Comparison of ENCODE assay signal across 2 cellular contexts in the genomic region with DNA sequence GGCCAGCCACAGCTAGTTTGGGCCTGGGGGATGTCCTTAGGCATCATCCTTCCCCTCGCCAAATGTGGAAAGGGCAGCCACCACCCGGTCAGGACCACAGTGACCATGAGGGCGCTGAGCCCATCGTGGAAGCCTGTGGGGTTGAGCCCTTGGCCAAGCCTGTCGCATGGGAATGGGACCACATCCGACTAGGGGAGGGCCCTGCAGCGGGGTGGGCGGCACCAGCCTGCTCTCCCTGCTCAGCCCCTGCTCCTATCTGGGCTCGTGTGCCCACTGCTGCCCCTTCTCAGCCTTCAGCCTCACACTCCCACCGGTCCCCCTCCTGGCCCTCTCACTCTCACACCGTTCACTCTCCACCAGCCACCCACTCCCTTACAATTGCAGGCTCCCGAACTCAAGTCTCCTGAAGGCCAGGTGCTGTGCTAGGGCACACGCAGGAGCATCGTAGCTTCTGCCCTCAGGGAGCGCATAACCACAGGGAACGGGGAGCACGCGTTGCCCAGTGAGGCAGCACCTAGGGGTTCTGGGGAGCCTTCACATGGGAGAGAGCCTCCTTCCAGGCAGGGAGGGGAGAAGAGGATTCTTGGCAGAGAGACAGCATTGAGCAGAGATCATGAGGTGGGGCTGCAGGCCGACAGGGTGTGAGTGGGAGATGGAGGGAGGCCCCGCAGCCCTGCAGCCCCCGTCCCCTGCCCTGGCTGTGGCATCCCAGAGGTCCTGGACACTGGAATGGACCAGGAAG.
TF ChIP-seq lines count a peak whose summit lies in the region.

No MANE protein-coding gene starts in this region.

TF ChIP-seq in WTC11, 78 proteins besides CTCF, POLR2A, EP300 and RAD21:
- TF ChIP-seq, protein P1, sequence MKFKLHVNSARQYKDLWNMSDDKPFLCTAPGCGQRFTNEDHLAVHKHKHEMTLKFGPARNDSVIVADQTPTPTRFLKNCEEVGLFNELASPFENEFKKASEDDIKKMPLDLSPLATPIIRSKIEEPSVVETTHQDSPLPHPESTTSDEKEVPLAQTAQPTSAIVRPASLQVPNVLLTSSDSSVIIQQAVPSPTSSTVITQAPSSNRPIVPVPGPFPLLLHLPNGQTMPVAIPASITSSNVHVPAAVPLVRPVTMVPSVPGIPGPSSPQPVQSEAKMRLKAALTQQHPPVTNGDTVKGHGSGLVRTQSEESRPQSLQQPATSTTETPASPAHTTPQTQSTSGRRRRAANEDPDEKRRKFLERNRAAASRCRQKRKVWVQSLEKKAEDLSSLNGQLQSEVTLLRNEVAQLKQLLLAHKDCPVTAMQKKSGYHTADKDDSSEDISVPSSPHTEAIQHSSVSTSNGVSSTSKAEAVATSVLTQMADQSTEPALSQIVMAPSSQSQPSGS (CRISPR knock-in tag; IDR thresholded peaks at IDR 0.05; ENCODE audit: borderline replicate concordance, low read depth) = no peak
- TF ChIP-seq, protein P2, sequence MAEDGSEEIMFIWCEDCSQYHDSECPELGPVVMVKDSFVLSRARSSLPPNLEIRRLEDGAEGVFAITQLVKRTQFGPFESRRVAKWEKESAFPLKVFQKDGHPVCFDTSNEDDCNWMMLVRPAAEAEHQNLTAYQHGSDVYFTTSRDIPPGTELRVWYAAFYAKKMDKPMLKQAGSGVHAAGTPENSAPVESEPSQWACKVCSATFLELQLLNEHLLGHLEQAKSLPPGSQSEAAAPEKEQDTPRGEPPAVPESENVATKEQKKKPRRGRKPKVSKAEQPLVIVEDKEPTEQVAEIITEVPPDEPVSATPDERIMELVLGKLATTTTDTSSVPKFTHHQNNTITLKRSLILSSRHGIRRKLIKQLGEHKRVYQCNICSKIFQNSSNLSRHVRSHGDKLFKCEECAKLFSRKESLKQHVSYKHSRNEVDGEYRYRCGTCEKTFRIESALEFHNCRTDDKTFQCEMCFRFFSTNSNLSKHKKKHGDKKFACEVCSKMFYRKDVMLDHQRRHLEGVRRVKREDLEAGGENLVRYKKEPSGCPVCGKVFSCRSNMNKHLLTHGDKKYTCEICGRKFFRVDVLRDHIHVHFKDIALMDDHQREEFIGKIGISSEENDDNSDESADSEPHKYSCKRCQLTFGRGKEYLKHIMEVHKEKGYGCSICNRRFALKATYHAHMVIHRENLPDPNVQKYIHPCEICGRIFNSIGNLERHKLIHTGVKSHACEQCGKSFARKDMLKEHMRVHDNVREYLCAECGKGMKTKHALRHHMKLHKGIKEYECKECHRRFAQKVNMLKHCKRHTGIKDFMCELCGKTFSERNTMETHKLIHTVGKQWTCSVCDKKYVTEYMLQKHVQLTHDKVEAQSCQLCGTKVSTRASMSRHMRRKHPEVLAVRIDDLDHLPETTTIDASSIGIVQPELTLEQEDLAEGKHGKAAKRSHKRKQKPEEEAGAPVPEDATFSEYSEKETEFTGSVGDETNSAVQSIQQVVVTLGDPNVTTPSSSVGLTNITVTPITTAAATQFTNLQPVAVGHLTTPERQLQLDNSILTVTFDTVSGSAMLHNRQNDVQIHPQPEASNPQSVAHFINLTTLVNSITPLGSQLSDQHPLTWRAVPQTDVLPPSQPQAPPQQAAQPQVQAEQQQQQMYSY (CRISPR knock-in tag; IDR thresholded peaks at IDR 0.05) = 0 out of 2 replicates have a peak, but pooled peaks have one; percentile 32
- no peak for TF ChIP-seq ZBTB21 (CRISPR knock-in tag; IDR thresholded peaks at IDR 0.05; ENCODE audit: borderline replicate concordance)
- TF ChIP-seq, protein P3, sequence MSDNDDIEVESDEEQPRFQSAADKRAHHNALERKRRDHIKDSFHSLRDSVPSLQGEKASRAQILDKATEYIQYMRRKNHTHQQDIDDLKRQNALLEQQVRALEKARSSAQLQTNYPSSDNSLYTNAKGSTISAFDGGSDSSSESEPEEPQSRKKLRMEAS (CRISPR knock-in tag; IDR thresholded peaks at IDR 0.05) = no peak

TF ChIP-seq in H1, 55 proteins besides CTCF, POLR2A, EP300 and RAD21:
- TF ChIP-seq SP4 (IDR thresholded peaks at IDR 0.05; ENCODE audit: low read length) (no peak), FOSL1 (IDR thresholded peaks at IDR 0.05; ENCODE audit: insufficient read depth, low read depth, low read length) (no peak), GTF2F1 (IDR thresholded peaks at IDR 0.05; ENCODE audit: borderline replicate concordance, low read depth, low read length) (no peak), SAP30 (IDR thresholded peaks at IDR 0.05; ENCODE audit: insufficient read depth, insufficient replicate concordance, low read length) (no peak), NRF1 (IDR thresholded peaks at IDR 0.05; ENCODE audit: low read depth, low read length) (no peak), RFX5 (IDR thresholded peaks at IDR 0.05; ENCODE audit: borderline replicate concordance, low read depth, low read length) (no peak), ASH2L (IDR thresholded peaks at IDR 0.05; ENCODE audit: low read length) (no peak), CHD2 (IDR thresholded peaks at IDR 0.05; ENCODE audit: low read length) (no peak), BCL11A (IDR thresholded peaks at IDR 0.05; ENCODE audit: low read depth in 2 of 2, low read length in 2 of 2) (no peak), CTBP2 (IDR thresholded peaks at IDR 0.05; ENCODE audit: borderline replicate concordance, insufficient read depth, insufficient read length, low read length) (no peak), KDM1A (IDR thresholded peaks at IDR 0.05; ENCODE audit: borderline replicate concordance, low read length) (no peak), JUN (IDR thresholded peaks at IDR 0.05; ENCODE audit: low read depth, low read length) (no peak), CBX5 (IDR thresholded peaks at IDR 0.05; ENCODE audit: low read depth, low read length) (no peak), YY1 (IDR thresholded peaks at IDR 0.05; ENCODE audit: low read depth, low read length) (no peak), SP1 (IDR thresholded peaks at IDR 0.05; ENCODE audit: low read depth, low read length) (no peak), ZNF274 (IDR thresholded peaks at IDR 0.05; ENCODE audit: borderline replicate concordance, extremely low read depth, low read length) (no peak), NANOG (IDR thresholded peaks at IDR 0.05; ENCODE audit: insufficient read depth, low read depth, low read length, poor library complexity, severe bottlenecking) (no peak), TAF1 (IDR thresholded peaks at IDR 0.05; ENCODE audit: low read depth, low read length) (no peak), TBP (IDR thresholded peaks at IDR 0.05; ENCODE audit: low read depth, low read length) (no peak)
- TF ChIP-seq, protein P3 (IDR thresholded peaks at IDR 0.05) = no peak
